28 cellular contexts compared by ENCODE assay signal in genomic region chr2:73223821-73224220, GRCh38. TPM values are rescaled to one million over a fixed set of nuclear protein-coding genes. Genes with fewer than 3 reads are reported as not detected.
"Had no signal": no experiment of that assay in that cellular context is flagged by ENCODE, and none has a peak within 500 bp of the region (broad histone marks: within the 10 kb centered on the region; RNA-seq: fewer than 3 reads in every experiment).

No MANE protein-coding gene starts in this region.

- H3K27me3 ChIP-seq: colonic mucosa, esophagus squamous epithelium, gastroesophageal sphincter, hepatocyte, neural progenitor cell, pancreas, spleen had no signal

- H3K79me2 ChIP-seq: hepatocyte had no signal

- H3K4me3 ChIP-seq: colonic mucosa, esophagus squamous epithelium, gastroesophageal sphincter, hepatocyte, left ventricle myocardium inferior, lower lobe of right lung, neural progenitor cell, pancreas, prostate gland, spleen had no signal

- H3K9me3 Mint-ChIP-seq: natural killer cell treated with Interleukin-12 subunit alpha and Interleukin-12 subunit beta and Interleukin-15 and Interleukin-18, amount 100 ng/mL, for 72 hours; neural progenitor cell; stimulated activated naive B cell treated with anti-CD40 and anti-IgM and Interleukin-4, amounts not matched to agents 10 μg/mL and 1 μg/mL and 100 μg/mL, for 72 hours had no signal

- ATAC-seq: gastroesophageal sphincter; left cardiac atrium; lower lobe of right lung; pancreas; sciatic nerve; stimulated activated naive B cell treated with anti-CD40 and anti-IgM and Interleukin-4, amounts not matched to agents 10 μg/mL and 1 μg/mL and 100 μg/mL, for 72 hours had no signal

- H3K9me3 ChIP-seq: colonic mucosa, esophagus squamous epithelium, gastroesophageal sphincter, left ventricle myocardium inferior, lower lobe of right lung, pancreas, prostate gland, spleen had no signal

- DNase-seq: colonic mucosa; dermis blood vessel endothelial cell; esophagus squamous epithelium; foreskin fibroblast; head of caudate nucleus; kidney; left cardiac atrium; left ventricle myocardium inferior; lower lobe of right lung; mesenchymal stem cell; midbrain; nucleus accumbens; pancreas; retina; spleen; stimulated activated CD4-positive, alpha-beta T cell treated with anti-CD3 and anti-CD28 coated beads, Interleukin-15, amount 100 ng/mL, for 24 hours; stimulated activated CD4-positive, alpha-beta T cell treated with anti-CD3 and anti-CD28 coated beads, Interleukin-1b, Interleukin-23, amount 100 ng/mL, for 48 hours; stimulated activated CD4-positive, alpha-beta T cell treated with anti-CD3 and anti-CD28 coated beads, Interleukin-4, amount 100 ng/mL, for 24 hours; stimulated activated naive B cell treated with anti-CD40 and anti-IgM and Interleukin-4, amounts not matched to agents 10 μg/mL and 1 μg/mL and 100 μg/mL, for 72 hours; trophoblast cell had no signal

- H3K27ac ChIP-seq: colonic mucosa, esophagus squamous epithelium, gastroesophageal sphincter, hepatocyte, left ventricle myocardium inferior, lower lobe of right lung, neural progenitor cell, pancreas, prostate gland, spleen had no signal

- H2AFZ ChIP-seq: hepatocyte, neural progenitor cell had no signal

- H3K4me3 Mint-ChIP-seq: natural killer cell treated with Interleukin-12 subunit alpha and Interleukin-12 subunit beta and Interleukin-15 and Interleukin-18, amount 100 ng/mL, for 72 hours; neural progenitor cell; stimulated activated naive B cell treated with anti-CD40 and anti-IgM and Interleukin-4, amounts not matched to agents 10 μg/mL and 1 μg/mL and 100 μg/mL, for 72 hours had no signal

- H3K27me3 Mint-ChIP-seq: natural killer cell treated with Interleukin-12 subunit alpha and Interleukin-12 subunit beta and Interleukin-15 and Interleukin-18, amount 100 ng/mL, for 72 hours; stimulated activated naive B cell treated with anti-CD40 and anti-IgM and Interleukin-4, amounts not matched to agents 10 μg/mL and 1 μg/mL and 100 μg/mL, for 72 hours had no signal

- H3K27ac Mint-ChIP-seq: natural killer cell treated with Interleukin-12 subunit alpha and Interleukin-12 subunit beta and Interleukin-15 and Interleukin-18, amount 100 ng/mL, for 72 hours; neural progenitor cell; stimulated activated naive B cell treated with anti-CD40 and anti-IgM and Interleukin-4, amounts not matched to agents 10 μg/mL and 1 μg/mL and 100 μg/mL, for 72 hours had no signal

- H3K4me1 ChIP-seq: colonic mucosa, esophagus squamous epithelium, gastroesophageal sphincter, lower lobe of right lung, neural progenitor cell, pancreas, prostate gland had no signal

- H3K36me3 ChIP-seq: colonic mucosa, neural progenitor cell, prostate gland had no signal

- H3K4me2 ChIP-seq: hepatocyte, neural progenitor cell had no signal

RNA-seq across cellular contexts. Expression of gene NOTO, which starts 21.4 kb away (rescaled TPM):
- total RNA-seq: colonic mucosa; dermis blood vessel endothelial cell; epithelial cell of proximal tubule; esophagus squamous epithelium; gastroesophageal sphincter; hepatocyte; kidney; left cardiac atrium; left ventricle myocardium inferior; lower lobe of right lung; natural killer cell treated with Interleukin-12 subunit alpha and Interleukin-12 subunit beta and Interleukin-15 and Interleukin-18, amount 100 ng/mL, for 72 hours; pancreas; prostate gland; sciatic nerve; skeletal muscle tissue; spleen had no signal
